ENCODE assay signal across 1 cellular context in the genomic region with DNA sequence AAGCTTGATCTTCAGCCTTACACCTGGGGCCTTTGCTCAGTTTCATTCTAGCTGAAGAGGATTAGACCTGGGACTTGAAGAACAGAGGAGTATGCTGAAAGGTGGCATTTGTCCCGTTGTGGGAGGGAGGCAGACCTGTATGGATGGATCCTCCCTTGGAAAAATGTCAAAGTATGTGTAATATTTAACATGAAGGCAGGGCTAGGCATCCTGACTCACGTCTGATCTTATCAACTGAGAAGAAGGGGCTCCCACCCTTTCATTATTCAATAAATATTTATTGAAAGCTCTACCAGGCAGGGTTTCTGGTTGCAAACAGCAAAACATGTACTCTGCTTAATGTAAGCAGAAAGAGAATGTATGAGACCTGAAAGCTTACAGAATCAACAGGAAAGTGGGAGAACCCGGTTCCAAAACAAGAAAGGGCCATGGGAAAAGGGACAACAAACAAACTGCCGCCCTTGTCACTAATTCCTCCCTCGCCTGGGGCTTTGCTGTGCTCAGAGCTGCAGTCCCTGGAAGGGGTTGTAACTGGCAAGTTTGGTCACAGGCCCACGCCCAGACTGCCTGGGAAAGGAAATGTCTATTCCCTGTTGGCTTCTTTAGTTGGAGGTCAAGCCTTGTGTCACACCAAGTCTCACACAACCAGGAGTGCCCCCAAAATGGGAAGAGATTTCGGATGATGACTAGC.
TF ChIP-seq lines count a peak whose summit lies in the region.

No MANE protein-coding gene starts in this region.

TF ChIP-seq in WTC11, 78 proteins besides CTCF, POLR2A, EP300 and RAD21 (continued from another document):
- TF ChIP-seq ZBTB21 (CRISPR knock-in tag; IDR thresholded peaks at IDR 0.05; ENCODE audit: borderline replicate concordance) (no peak), RORB (CRISPR knock-in tag; IDR thresholded peaks at IDR 0.05) (no peak), SOX15 (CRISPR knock-in tag; IDR thresholded peaks at IDR 0.05) (no peak), FOXK1 (CRISPR knock-in tag; IDR thresholded peaks at IDR 0.05) (no peak), NR1H2 (CRISPR knock-in tag; IDR thresholded peaks at IDR 0.05) (no peak), ZNF423 (CRISPR knock-in tag; IDR thresholded peaks at IDR 0.05) (no peak), ZNF121 (CRISPR knock-in tag; IDR thresholded peaks at IDR 0.05) (no peak), ZNF138 (CRISPR knock-in tag; conservative IDR thresholded peaks at IDR 0.05) (no peak), HMGA2 (CRISPR knock-in tag; IDR thresholded peaks at IDR 0.05) (no peak), JUN (CRISPR knock-in tag; IDR thresholded peaks at IDR 0.05) (no peak)
- TF ChIP-seq, protein P1, sequence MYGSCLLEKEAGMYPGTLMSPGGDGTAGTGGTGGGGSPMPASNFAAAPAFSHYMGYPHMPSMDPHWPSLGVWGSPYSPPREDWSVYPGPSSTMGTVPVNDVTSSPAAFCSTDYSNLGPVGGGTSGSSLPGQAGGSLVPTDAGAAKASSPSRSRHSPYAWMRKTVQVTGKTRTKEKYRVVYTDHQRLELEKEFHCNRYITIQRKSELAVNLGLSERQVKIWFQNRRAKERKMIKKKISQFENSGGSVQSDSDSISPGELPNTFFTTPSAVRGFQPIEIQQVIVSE (CRISPR knock-in tag; IDR thresholded peaks at IDR 0.05; ENCODE audit: borderline replicate concordance) = no peak
- TF ChIP-seq, protein P2, sequence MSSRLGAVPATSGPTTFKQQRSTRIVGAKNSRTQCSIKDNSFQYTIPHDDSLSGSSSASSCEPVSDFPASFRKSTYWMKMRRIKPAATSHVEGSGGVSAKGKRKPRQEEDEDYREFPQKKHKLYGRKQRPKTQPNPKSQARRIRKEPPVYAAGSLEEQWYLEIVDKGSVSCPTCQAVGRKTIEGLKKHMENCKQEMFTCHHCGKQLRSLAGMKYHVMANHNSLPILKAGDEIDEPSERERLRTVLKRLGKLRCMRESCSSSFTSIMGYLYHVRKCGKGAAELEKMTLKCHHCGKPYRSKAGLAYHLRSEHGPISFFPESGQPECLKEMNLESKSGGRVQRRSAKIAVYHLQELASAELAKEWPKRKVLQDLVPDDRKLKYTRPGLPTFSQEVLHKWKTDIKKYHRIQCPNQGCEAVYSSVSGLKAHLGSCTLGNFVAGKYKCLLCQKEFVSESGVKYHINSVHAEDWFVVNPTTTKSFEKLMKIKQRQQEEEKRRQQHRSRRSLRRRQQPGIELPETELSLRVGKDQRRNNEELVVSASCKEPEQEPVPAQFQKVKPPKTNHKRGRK (CRISPR knock-in tag; IDR thresholded peaks at IDR 0.05; ENCODE audit: borderline replicate concordance) = no peak
- TF ChIP-seq, protein P3, sequence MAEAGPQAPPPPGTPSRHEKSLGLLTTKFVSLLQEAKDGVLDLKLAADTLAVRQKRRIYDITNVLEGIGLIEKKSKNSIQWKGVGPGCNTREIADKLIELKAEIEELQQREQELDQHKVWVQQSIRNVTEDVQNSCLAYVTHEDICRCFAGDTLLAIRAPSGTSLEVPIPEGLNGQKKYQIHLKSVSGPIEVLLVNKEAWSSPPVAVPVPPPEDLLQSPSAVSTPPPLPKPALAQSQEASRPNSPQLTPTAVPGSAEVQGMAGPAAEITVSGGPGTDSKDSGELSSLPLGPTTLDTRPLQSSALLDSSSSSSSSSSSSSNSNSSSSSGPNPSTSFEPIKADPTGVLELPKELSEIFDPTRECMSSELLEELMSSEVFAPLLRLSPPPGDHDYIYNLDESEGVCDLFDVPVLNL (CRISPR knock-in tag; IDR thresholded peaks at IDR 0.05; ENCODE audit: borderline replicate concordance, low read depth) = no peak
- TF ChIP-seq, protein P4, sequence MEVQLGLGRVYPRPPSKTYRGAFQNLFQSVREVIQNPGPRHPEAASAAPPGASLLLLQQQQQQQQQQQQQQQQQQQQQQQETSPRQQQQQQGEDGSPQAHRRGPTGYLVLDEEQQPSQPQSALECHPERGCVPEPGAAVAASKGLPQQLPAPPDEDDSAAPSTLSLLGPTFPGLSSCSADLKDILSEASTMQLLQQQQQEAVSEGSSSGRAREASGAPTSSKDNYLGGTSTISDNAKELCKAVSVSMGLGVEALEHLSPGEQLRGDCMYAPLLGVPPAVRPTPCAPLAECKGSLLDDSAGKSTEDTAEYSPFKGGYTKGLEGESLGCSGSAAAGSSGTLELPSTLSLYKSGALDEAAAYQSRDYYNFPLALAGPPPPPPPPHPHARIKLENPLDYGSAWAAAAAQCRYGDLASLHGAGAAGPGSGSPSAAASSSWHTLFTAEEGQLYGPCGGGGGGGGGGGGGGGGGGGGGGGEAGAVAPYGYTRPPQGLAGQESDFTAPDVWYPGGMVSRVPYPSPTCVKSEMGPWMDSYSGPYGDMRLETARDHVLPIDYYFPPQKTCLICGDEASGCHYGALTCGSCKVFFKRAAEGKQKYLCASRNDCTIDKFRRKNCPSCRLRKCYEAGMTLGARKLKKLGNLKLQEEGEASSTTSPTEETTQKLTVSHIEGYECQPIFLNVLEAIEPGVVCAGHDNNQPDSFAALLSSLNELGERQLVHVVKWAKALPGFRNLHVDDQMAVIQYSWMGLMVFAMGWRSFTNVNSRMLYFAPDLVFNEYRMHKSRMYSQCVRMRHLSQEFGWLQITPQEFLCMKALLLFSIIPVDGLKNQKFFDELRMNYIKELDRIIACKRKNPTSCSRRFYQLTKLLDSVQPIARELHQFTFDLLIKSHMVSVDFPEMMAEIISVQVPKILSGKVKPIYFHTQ (CRISPR knock-in tag; IDR thresholded peaks at IDR 0.05) = no peak
- TF ChIP-seq, protein P5, sequence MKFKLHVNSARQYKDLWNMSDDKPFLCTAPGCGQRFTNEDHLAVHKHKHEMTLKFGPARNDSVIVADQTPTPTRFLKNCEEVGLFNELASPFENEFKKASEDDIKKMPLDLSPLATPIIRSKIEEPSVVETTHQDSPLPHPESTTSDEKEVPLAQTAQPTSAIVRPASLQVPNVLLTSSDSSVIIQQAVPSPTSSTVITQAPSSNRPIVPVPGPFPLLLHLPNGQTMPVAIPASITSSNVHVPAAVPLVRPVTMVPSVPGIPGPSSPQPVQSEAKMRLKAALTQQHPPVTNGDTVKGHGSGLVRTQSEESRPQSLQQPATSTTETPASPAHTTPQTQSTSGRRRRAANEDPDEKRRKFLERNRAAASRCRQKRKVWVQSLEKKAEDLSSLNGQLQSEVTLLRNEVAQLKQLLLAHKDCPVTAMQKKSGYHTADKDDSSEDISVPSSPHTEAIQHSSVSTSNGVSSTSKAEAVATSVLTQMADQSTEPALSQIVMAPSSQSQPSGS (CRISPR knock-in tag; IDR thresholded peaks at IDR 0.05; ENCODE audit: borderline replicate concordance, low read depth) = no peak
